ENCODE assay signal across 1 cellular context in genomic region chr1:3656450-3657095, GRCh38.
A peak's percentile ranks its signal among the peaks of the same experiment; 100 is the strongest.
TF ChIP-seq lines count a peak whose summit lies in the region.

No MANE protein-coding gene starts in this region.

TF ChIP-seq in GM12878, 131 proteins besides CTCF, POLR2A, EP300 and RAD21 (continues in another document):
- TF ChIP-seq ZNF217 (IDR thresholded peaks at IDR 0.05) (no peak), SMC3 (IDR thresholded peaks at IDR 0.05; ENCODE audit: borderline replicate concordance, low read length) (peak; percentile 1; the same call in 1 of the 2 replicates), WRNIP1 (IDR thresholded peaks at IDR 0.05; ENCODE audit: borderline replicate concordance, low read depth, low read length) (no peak), ZBTB11 (CRISPR knock-in tag; IDR thresholded peaks at IDR 0.05) (no peak), SREBF2 (IDR thresholded peaks at IDR 0.05; ENCODE audit: low read length) (no peak), ZNF274 (IDR thresholded peaks at IDR 0.05; ENCODE audit: insufficient read depth, insufficient read length) (no peak), YY1 (IDR thresholded peaks at IDR 0.05; ENCODE audit: low read depth, low read length) (peak; percentile 92), IKZF1 (conservative IDR thresholded peaks at IDR 0.05) (peak; percentile 95), E2F8 (IDR thresholded peaks at IDR 0.05; ENCODE audit: low read depth, partially characterized antibody) (no peak), GABPA (IDR thresholded peaks at IDR 0.05; ENCODE audit: low read depth) (peak; percentile 73), BMI1 (IDR thresholded peaks at IDR 0.05; ENCODE audit: borderline replicate concordance) (peak; percentile 67; the same call in 1 of the 2 replicates), ZNF592 (IDR thresholded peaks at IDR 0.05) (no peak), POU2F2 (IDR thresholded peaks at IDR 0.05; ENCODE audit: borderline replicate concordance, low read depth, low read length) (peak; percentile 86), SRF (IDR thresholded peaks at IDR 0.05; ENCODE audit: low read depth in 2 of 2, low read length in 2 of 2) (peak in 1 of 2 experiments; percentile 80; a peak in 1 of 4 replicates), HSF1 (IDR thresholded peaks at IDR 0.05; ENCODE audit: low read depth, low read length) (no peak), TAF1 (IDR thresholded peaks at IDR 0.05; ENCODE audit: borderline replicate concordance, low read depth, low read length) (peak; percentile 59; the same call in 1 of the 2 replicates), MXI1 (IDR thresholded peaks at IDR 0.05; ENCODE audit: low read depth, low read length) (peak; percentile 47; the same call in 1 of the 2 replicates), DPF2 (IDR thresholded peaks at IDR 0.05) (peak; percentile 96), ZNF622 (IDR thresholded peaks at IDR 0.05) (no peak), MEF2A (IDR thresholded peaks at IDR 0.05; ENCODE audit: insufficient read depth, low read depth, low read length) (peak; percentile 93), CHD1 (IDR thresholded peaks at IDR 0.05; ENCODE audit: low read depth, low read length) (no peak), FOXM1 (IDR thresholded peaks at IDR 0.05; ENCODE audit: low read depth, low read length) (peak; percentile 97; the same call in 1 of the 2 replicates), BACH1 (IDR thresholded peaks at IDR 0.05; ENCODE audit: borderline replicate concordance) (peak; percentile 88; the same call in 1 of the 2 replicates), E4F1 (IDR thresholded peaks at IDR 0.05; ENCODE audit: borderline replicate concordance, partially characterized antibody) (no peak), EGR1 (IDR thresholded peaks at IDR 0.05; ENCODE audit: borderline replicate concordance in 1 of 2, low read depth in 2 of 2, low read length in 2 of 2) (peak in 1 of 2 experiments; percentile 24; a peak in 1 of 3 replicates), JUNB (IDR thresholded peaks at IDR 0.05) (peak; percentile 99), RELB (IDR thresholded peaks at IDR 0.05; ENCODE audit: low read depth) (peak; percentile 80), MYB (IDR thresholded peaks at IDR 0.05; ENCODE audit: borderline replicate concordance, low read depth, low read length) (0 out of 2 replicates have a peak, but pooled peaks have one; percentile 46), NFXL1 (IDR thresholded peaks at IDR 0.05; ENCODE audit: borderline replicate concordance) (no peak), RUNX3 (IDR thresholded peaks at IDR 0.05; ENCODE audit: low read length) (peak; percentile 99), SIX5 (IDR thresholded peaks at IDR 0.05; ENCODE audit: low read depth, low read length, severe bottlenecking) (no peak), ZBED1 (IDR thresholded peaks at IDR 0.05; ENCODE audit: borderline replicate concordance) (peak; percentile 95; the same call in 1 of the 2 replicates), CBX5 (IDR thresholded peaks at IDR 0.05; ENCODE audit: low read depth) (no peak), ZBTB40 (IDR thresholded peaks at IDR 0.05; ENCODE audit: borderline replicate concordance) (no peak), KDM1A (IDR thresholded peaks at IDR 0.05; ENCODE audit: borderline replicate concordance) (no peak), RCOR1 (conservative IDR thresholded peaks at IDR 0.05; ENCODE audit: low read depth, low read length) (0 out of 2 replicates have a peak, but pooled peaks have one; percentile 65), EED (IDR thresholded peaks at IDR 0.05; ENCODE audit: low read depth) (peak; percentile 94), ATF7 (IDR thresholded peaks at IDR 0.05; ENCODE audit: low read depth) (peak; percentile 98), HCFC1 (IDR thresholded peaks at IDR 0.05; ENCODE audit: low read length) (peak; percentile 42; the same call in 1 of the 2 replicates), ZZZ3 (IDR thresholded peaks at IDR 0.05; ENCODE audit: control insufficient read depth, insufficient read length, low read depth) (no peak), IKZF2 (IDR thresholded peaks at IDR 0.05) (peak; percentile 90 to 93), PAX8 (IDR thresholded peaks at IDR 0.05) (no peak)
